Comparison of ENCODE assay signal across 8 cellular contexts in genomic region chr2:205675861-205676516, GRCh38. TPM values are rescaled to one million over a fixed set of nuclear protein-coding genes. Genes with fewer than 3 reads are reported as not detected.
A peak's percentile ranks its signal among the peaks of the same experiment; 100 is the strongest.
DNase-seq lines count a peak whose midpoint lies in the region; ATAC-seq and TF ChIP-seq lines count a peak whose summit lies in the region.

No MANE protein-coding gene starts in this region.

- H3K14ac ChIP-seq in neuronal stem cell (ENCODE audit: low read length), result no peak overlapping the region

- no peaks in the 10 kb centered on the region for H3K79me1 ChIP-seq in neuronal stem cell (ENCODE audit: low read depth, low read length)

- H3K36me3 Mint-ChIP-seq in activated naive CD8-positive, alpha-beta T cell treated with anti-CD3 and anti-CD28 coated beads, Interleukin-2, amount 50 U/mL, for 24 hours (ENCODE audit: low read depth), result no peaks in the 10 kb centered on the region

- H2BK120ac ChIP-seq in neuronal stem cell (ENCODE audit: low read depth, low read length), result no peak overlapping the region

- H3K27ac ChIP-seq in esophagus squamous epithelium (no peak overlapping the region), neuronal stem cell (replicated peaks; ENCODE audit: low read length) (no peak overlapping the region)

- H3K36me3 ChIP-seq in esophagus squamous epithelium (no peaks in the 10 kb centered on the region), neuronal stem cell (replicated peaks in 1 of 2; ENCODE audit: control insufficient read depth in 2 of 2, insufficient read depth in 2 of 2, low read length in 2 of 2) (no peaks in the 10 kb centered on the region)

- no peak overlapping the region for H3K23ac ChIP-seq in neuronal stem cell (ENCODE audit: low read depth, low read length, poor library complexity)

- intact Hi-C loops in esophagus squamous epithelium (cut with DNase I), result loop anchor here (10.0 kb wide), 2 partner anchors 209 to 801 kb away; no protein-coding TSS in a partner anchor

- no peak overlapping the region for H4K8ac ChIP-seq in neuronal stem cell (ENCODE audit: low read depth, low read length)

- H3K27me3 Mint-ChIP-seq in activated naive CD8-positive, alpha-beta T cell treated with anti-CD3 and anti-CD28 coated beads, Interleukin-2, amount 50 U/mL, for 24 hours, result peaks cover 12% of the 10 kb centered on the region

- peaks cover 12% of the 10 kb centered on the region for H3K4me1 Mint-ChIP-seq in activated naive CD8-positive, alpha-beta T cell treated with anti-CD3 and anti-CD28 coated beads, Interleukin-2, amount 50 U/mL, for 24 hours

- no peak overlapping the region for H3K4me3 ChIP-seq in esophagus squamous epithelium
- H3K4me3 ChIP-seq in neuronal stem cell (ENCODE audit: low read length in 2 of 2), result no peak overlapping the region

- H3K27me3 ChIP-seq in esophagus squamous epithelium (no peaks in the 10 kb centered on the region), neuronal stem cell (ENCODE audit: control insufficient read depth in 3 of 3, insufficient read depth in 3 of 3, low read depth in 1 of 3, low read length in 3 of 3) (no peaks in the 10 kb centered on the region)

- H3K4me2 ChIP-seq in neuronal stem cell (ENCODE audit: insufficient read depth, low read length, poor library complexity, severe bottlenecking), result no peak overlapping the region

- H3K27ac Mint-ChIP-seq in activated naive CD8-positive, alpha-beta T cell treated with anti-CD3 and anti-CD28 coated beads, Interleukin-2, amount 50 U/mL, for 24 hours, result no peak overlapping the region

- no peak overlapping the region for H2BK15ac ChIP-seq in neuronal stem cell (ENCODE audit: low read length)

- no peaks in the 10 kb centered on the region for H3K9me3 Mint-ChIP-seq in activated naive CD8-positive, alpha-beta T cell treated with anti-CD3 and anti-CD28 coated beads, Interleukin-2, amount 50 U/mL, for 24 hours

- no peak overlapping the region for H3K4me3 Mint-ChIP-seq in activated naive CD8-positive, alpha-beta T cell treated with anti-CD3 and anti-CD28 coated beads, Interleukin-2, amount 50 U/mL, for 24 hours

- no peak overlapping the region for H2BK12ac ChIP-seq in neuronal stem cell (ENCODE audit: low read length)

- no peak overlapping the region for H3K18ac ChIP-seq in neuronal stem cell (ENCODE audit: low read length)

- H3K9ac ChIP-seq in neuronal stem cell (ENCODE audit: low read depth, low read length, poor library complexity), result no peak overlapping the region

- ATAC-seq in activated naive CD8-positive, alpha-beta T cell treated with anti-CD3 and anti-CD28 coated beads, Interleukin-2, amount 50 U/mL, for 24 hours, result no peak
- no peak for ATAC-seq in activated CD4-positive, CD25-positive, alpha-beta regulatory T cell treated with anti-CD3 and anti-CD28 coated beads, Interleukin-2, amount 50 U/mL, for 24 hours

- H3K9me3 ChIP-seq in esophagus squamous epithelium (no peaks in the 10 kb centered on the region), neuronal stem cell (replicated peaks in 1 of 2; ENCODE audit: control insufficient read depth in 2 of 2, insufficient read depth in 1 of 2, low read depth in 1 of 2, low read length in 2 of 2) (no peaks in the 10 kb centered on the region)

- POLR2A ChIA-PET in GM10248 (lab: Yijun Ruan, JAX), result no interaction called here

- TF ChIP-seq POLR2A in esophagus squamous epithelium (IDR thresholded peaks at IDR 0.05), result no peak

- DNase-seq in GM10248 (ENCODE audit: extremely low spot score), result no peak
- peak; percentile 62 for DNase-seq in M059J (ENCODE audit: low read depth)
- peak; percentile 37 for DNase-seq in RPMI8226
- no peak for DNase-seq in esophagus squamous epithelium (lab: John Stamatoyannopoulos, UW)
- peak; percentile 59 for DNase-seq in neuronal stem cell (ENCODE audit: low spot score)
- DNase-seq in activated naive CD8-positive, alpha-beta T cell treated with anti-CD3 and anti-CD28 coated beads, Interleukin-2, amount 50 U/mL, for 24 hours, result no peak
- no peak for DNase-seq in middle frontal gyrus (ENCODE audit: extremely low spot score, low spot score)

- no peak overlapping the region for H2AK5ac ChIP-seq in neuronal stem cell (ENCODE audit: low read depth, low read length)

- no peak overlapping the region for H2BK5ac ChIP-seq in neuronal stem cell (ENCODE audit: low read length)

- H2AFZ ChIP-seq in neuronal stem cell (ENCODE audit: low read length), result peak overlapping the region; percentile 70

- no peak overlapping the region for H3K4ac ChIP-seq in neuronal stem cell (ENCODE audit: low read length)

- peaks cover 0 to 35% (median 0%) of the 10 kb centered on the region in 3 donors for H3K4me1 ChIP-seq in esophagus squamous epithelium
- peaks cover 9 to 10% of the 10 kb centered on the region in 2 donors for H3K4me1 ChIP-seq in neuronal stem cell (ENCODE audit: control insufficient read depth in 2 of 2, insufficient read depth in 1 of 2, low read depth in 1 of 2, low read length in 2 of 2)

- TF ChIP-seq CTCF in GM10248 (IDR thresholded peaks at IDR 0.05; ENCODE audit: control extremely low read depth, extremely low read depth, low read depth, missing control alignments) (peak; percentile 71), esophagus squamous epithelium (IDR thresholded peaks at IDR 0.05) (peak; percentile 26 to 89 (median 72))

- CTCF ChIA-PET in GM10248 (lab: Yijun Ruan, JAX), result interaction anchor here (0.8 to 3.3 kb wide), 26 partner anchors 8 to 1570 kb away, joined by 3 to 21 read pairs (median 4); no protein-coding TSS in a partner anchor

- WGBS in esophagus squamous epithelium, 2 donors, result 30 to 34% methylated on average over 7 of the region's 7 CpGs
- no CpG with 5 or more reads among the region's 7 CpGs for whole genome bisulfite sequencing in neuronal stem cell (ENCODE audit: extremely low coverage in 2 of 2, insufficient read length in 2 of 2, insufficient replicate concordance in 1 of 2), 2 donors

- H4K91ac ChIP-seq in neuronal stem cell (ENCODE audit: low read depth, low read length, poor library complexity), result no peak overlapping the region

RNA-seq across cellular contexts. Expression of gene NRP2, which starts 6.3 kb away (rescaled TPM):
- 62.0 and 84.6 TPM in 2 replicates for total RNA-seq in M059J (2014; rRNA removed; shearing (Covaris generic))
- total RNA-seq in esophagus squamous epithelium, result 10 to 100 TPM in 3 of 4 donors, 1 to 10 TPM in 1; 7.1 to 58.6 (median 21.4) TPM
- polyA plus RNA-seq in neuronal stem cell (2013, experiment 1 of 2), result 7.6 TPM
- polyA plus RNA-seq in neuronal stem cell (2013, experiment 2 of 2), result 7.4 TPM

Comparison
In these comparisons a context has a peak if more than half of its experiments do, and no peak if none do; other contexts are left out.
1. DNase-seq: peak in M059J (single experiment), RPMI8226 (single experiment) and neuronal stem cell (single experiment); none in GM10248 (single experiment), esophagus squamous epithelium (single experiment), activated naive CD8-positive, alpha-beta T cell treated with anti-CD3 and anti-CD28 coated beads, Interleukin-2, amount 50 U/mL, for 24 hours (single experiment) and middle frontal gyrus (single experiment).